15 cellular contexts compared by ENCODE assay signal in genomic region chr1:201565771-201566528, GRCh38.
DNase-seq lines count a peak whose midpoint lies in the region; TF ChIP-seq lines count a peak whose summit lies in the region.
"Had no signal": no experiment of that assay in that cellular context is flagged by ENCODE, and none has a peak within 500 bp of the region (broad histone marks: within the 10 kb centered on the region; RNA-seq: fewer than 3 reads in every experiment).

No MANE protein-coding gene starts in this region.

- CTCF ChIA-PET in HEK293T (lab: Yijun Ruan, JAX): no interaction called here

- H3K9me3 ChIP-seq in BLaER1: no peaks in the 10 kb centered on the region
- H3K9me3 ChIP-seq: HAP-1, SJCRH30 had no signal

- H3K27ac ChIP-seq in BLaER1: peak overlapping the region; percentile 39; the same call in 1 of the 2 replicates
- H3K27ac ChIP-seq: brain microvascular endothelial cell, SJCRH30 had no signal

- no peak overlapping the region for H3K9ac ChIP-seq in BLaER1

- H3K36me3 ChIP-seq in BLaER1: peaks cover 33% of the 10 kb centered on the region; the same call in 1 of the 2 replicates
- H3K36me3 ChIP-seq: brain microvascular endothelial cell, HAP-1 had no signal

- no peaks in the 10 kb centered on the region for H3K27me3 ChIP-seq in BLaER1
- H3K27me3 ChIP-seq: brain microvascular endothelial cell, SJCRH30 had no signal

- DNase-seq in NCI-H69 (lab: John Stamatoyannopoulos, UW) (peak; percentile 40), globus pallidus (ENCODE audit: low spot score) (peak; percentile 80), putamen (ENCODE audit: low spot score) (peak; percentile 78), NCI-H524 treated with DMSO at 0.1 percent for 48 hours (lab: John Stamatoyannopoulos, UW) (no peak), HEK293T (ENCODE audit: extremely low spot score) (no peak), NCI-H2029 treated with DMSO at 0.1 percent for 48 hours (lab: John Stamatoyannopoulos, UW) (no peak), RKO (ENCODE audit: low spot score) (no peak)
- DNase-seq: activated naive CD4-positive, alpha-beta T cell treated with Interleukin-2 at 50 U/mL for 16 hours; brain microvascular endothelial cell; effector CD4-positive, alpha-beta T cell; naive B cell; NCI-H1694 treated with DMSO at 0.1 percent for 48 hours had no signal

- peaks cover 98% of the 10 kb centered on the region for H4K20me1 ChIP-seq in BLaER1

- H3K4me2 ChIP-seq in BLaER1: peak overlapping the region; percentile 38

- peaks cover 68% of the 10 kb centered on the region for H3K4me1 ChIP-seq in BLaER1
- H3K4me1 ChIP-seq: HAP-1 had no signal

- POLR2A ChIA-PET in HEK293T (lab: Yijun Ruan, JAX): no interaction called here

- H3K4me3 ChIP-seq in BLaER1: no peak overlapping the region
- H3K4me3 ChIP-seq: HAP-1, SJCRH30 had no signal

TF ChIP-seq in HEK293T, 16 proteins besides CTCF, POLR2A, EP300 and RAD21:
- no peak for TF ChIP-seq HDGF (IDR thresholded peaks at IDR 0.05; ENCODE audit: borderline replicate concordance)
- no peak for TF ChIP-seq ARNT (IDR thresholded peaks at IDR 0.05)
- no peak for TF ChIP-seq FOXK2 (IDR thresholded peaks at IDR 0.05)
- TF ChIP-seq SP1 (IDR thresholded peaks at IDR 0.05): no peak
- no peak for TF ChIP-seq FOXM1 (IDR thresholded peaks at IDR 0.05; ENCODE audit: borderline replicate concordance)
- TF ChIP-seq ZNF384 (IDR thresholded peaks at IDR 0.05): no peak
- no peak for TF ChIP-seq FOXA1 (IDR thresholded peaks at IDR 0.05)
- TF ChIP-seq TARDBP (IDR thresholded peaks at IDR 0.05): no peak
- TF ChIP-seq L3MBTL2 (conservative IDR thresholded peaks at IDR 0.05): no peak
- no peak for TF ChIP-seq NFRKB (IDR thresholded peaks at IDR 0.05)
- no peak for TF ChIP-seq BHLHE40 (IDR thresholded peaks at IDR 0.05; ENCODE audit: borderline replicate concordance)
- no peak for TF ChIP-seq ELF4 (IDR thresholded peaks at IDR 0.05)
- TF ChIP-seq LEF1 (IDR thresholded peaks at IDR 0.05; ENCODE audit: borderline replicate concordance): no peak
- no peak for TF ChIP-seq CTBP1 (IDR thresholded peaks at IDR 0.05; ENCODE audit: borderline replicate concordance)
- no peak for TF ChIP-seq SUZ12 (IDR thresholded peaks at IDR 0.05)

Comparison
In these comparisons a context has a peak if more than half of its experiments do, and no peak if none do; other contexts are left out.
1. DNase-seq: peak in NCI-H69 (single experiment), globus pallidus (single experiment) and putamen (single experiment); none in NCI-H524 treated with DMSO at 0.1 percent for 48 hours (single experiment), HEK293T (single experiment), NCI-H2029 treated with DMSO at 0.1 percent for 48 hours (single experiment) and RKO (single experiment).